ENCODE assay signal across 18 cellular contexts in the genomic region with DNA sequence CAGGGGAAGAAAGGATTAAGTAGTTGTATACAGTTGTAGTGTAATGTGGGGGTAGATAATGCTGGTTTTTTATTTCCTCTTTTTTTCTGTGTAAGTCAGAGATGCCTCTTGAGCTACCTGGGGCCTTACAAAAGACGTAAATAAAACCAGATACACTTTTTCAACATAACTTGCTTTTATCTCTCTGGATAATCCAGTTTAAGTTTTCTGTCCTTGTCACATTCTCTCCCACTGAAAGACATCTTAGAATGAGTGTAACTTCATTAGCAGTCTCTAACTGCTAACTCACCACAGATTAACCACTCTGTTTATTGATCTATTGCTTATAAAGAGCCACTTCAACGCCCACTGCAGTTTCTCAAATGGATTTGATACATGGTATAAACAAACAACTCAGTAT.
DNase-seq lines count a peak whose midpoint lies in the region; TF ChIP-seq lines count a peak whose summit lies in the region.
"Had no signal": no experiment of that assay in that cellular context is flagged by ENCODE, and none has a peak within 500 bp of the region (broad histone marks: within the 10 kb centered on the region; RNA-seq: fewer than 3 reads in every experiment).

No MANE protein-coding gene starts in this region.

- DNase-seq in activated CD4-positive, alpha-beta T cell treated with anti-CD3 and anti-CD28 coated beads, Interleukin-2, amount 10 ng/mL, durations not matched to agents 24 days and 14 days: no peak
- DNase-seq in activated CD4-positive, alpha-beta T cell treated with anti-CD3 and anti-CD28 coated beads for 4 hours: no peak
- no peak for DNase-seq in T-helper 2 cell treated with Interferon-gamma antibody and Interleukin-4, amounts not matched to agents 5 μg/mL and 100 μg/mL, for 36 hours (ENCODE audit: low spot score)
- DNase-seq in endodermal cell (no peak), glomerular visceral epithelial cell (ENCODE audit: extremely low spot score) (no peak)
- DNase-seq in stimulated activated CD4-positive, alpha-beta T cell treated with anti-CD3 and anti-CD28 coated beads, Interleukin-2, amount 100 ng/mL, for 24 hours: no peak
- DNase-seq in NK-92 treated with Interleukin-12 subunit alpha and Interleukin-12 subunit beta, amount 100 ng/mL, for 24 hours (lab: John Stamatoyannopoulos, UW): no peak
- DNase-seq: brain microvascular endothelial cell, C1 segment of cervical spinal cord, DMS79 treated with DMSO at 0.1 percent for 48 hours, head of caudate nucleus, mesenchymal stem cell, NCI-H1105, Right ventricle myocardium superior had no signal

- H3K4me3 ChIP-seq in HUES64 (ENCODE audit: low read length): no peak overlapping the region
- H3K4me3 ChIP-seq in endodermal cell (ENCODE audit: low read length): no peak overlapping the region

- H3K9me3 ChIP-seq in HUES64 (ENCODE audit: insufficient read depth, low read depth, low read length): no peaks in the 10 kb centered on the region
- H3K9me3 ChIP-seq in endodermal cell (ENCODE audit: control insufficient read depth, low read length): no peaks in the 10 kb centered on the region

- H3K4me3 Mint-ChIP-seq in activated CD4-positive, alpha-beta T cell treated with anti-CD3 and anti-CD28 coated beads, Interleukin-2, amount 10 ng/mL, durations not matched to agents 24 days and 14 days: peak overlapping the region; percentile 40
- H3K4me3 Mint-ChIP-seq in T-helper 2 cell treated with Interferon-gamma antibody and Interleukin-4, amounts not matched to agents 5 μg/mL and 100 μg/mL, for 36 hours: peak overlapping the region; percentile 67
- H3K4me3 Mint-ChIP-seq in endodermal cell: no peak overlapping the region
- H3K4me3 Mint-ChIP-seq: dendritic cell treated with granulocyte-macrophage colony-stimulating factor and Interleukin-4, amounts not matched to agents 40 ng/mL and 50 ng/mL, for 4 days; IgD-negative memory B cell; neural crest cell had no signal

- H3K36me3 Mint-ChIP-seq in activated CD4-positive, alpha-beta T cell treated with anti-CD3 and anti-CD28 coated beads, Interleukin-2, amount 10 ng/mL, durations not matched to agents 24 days and 14 days (ENCODE audit: low read depth): peaks cover 18% of the 10 kb centered on the region
- peaks cover 18% of the 10 kb centered on the region for H3K36me3 Mint-ChIP-seq in T-helper 2 cell treated with Interferon-gamma antibody and Interleukin-4, amounts not matched to agents 5 μg/mL and 100 μg/mL, for 36 hours (ENCODE audit: low read depth)
- no peaks in the 10 kb centered on the region for H3K36me3 Mint-ChIP-seq in endodermal cell (ENCODE audit: low read depth)

- H3K27me3 ChIP-seq in HUES64 (ENCODE audit: insufficient read depth, low read length): no peaks in the 10 kb centered on the region
- H3K27me3 ChIP-seq in endodermal cell (ENCODE audit: control insufficient read depth, insufficient read depth, low read length, poor library complexity, severe bottlenecking): no peaks in the 10 kb centered on the region
- H3K27me3 ChIP-seq: brain microvascular endothelial cell had no signal

- peak overlapping the region; percentile 74 for H3K27ac Mint-ChIP-seq in activated CD4-positive, alpha-beta T cell treated with anti-CD3 and anti-CD28 coated beads, Interleukin-2, amount 10 ng/mL, durations not matched to agents 24 days and 14 days
- peak overlapping the region; percentile 91 for H3K27ac Mint-ChIP-seq in T-helper 2 cell treated with Interferon-gamma antibody and Interleukin-4, amounts not matched to agents 5 μg/mL and 100 μg/mL, for 36 hours
- peak overlapping the region; percentile 14 for H3K27ac Mint-ChIP-seq in endodermal cell
- H3K27ac Mint-ChIP-seq: dendritic cell treated with granulocyte-macrophage colony-stimulating factor and Interleukin-4, amounts not matched to agents 40 ng/mL and 50 ng/mL, for 4 days; IgD-negative memory B cell had no signal

- TF ChIP-seq CTCF in endodermal cell (conservative IDR thresholded peaks at IDR 0.05): no peak

- H3K4me1 ChIP-seq in HUES64 (ENCODE audit: insufficient read depth, low read length): peaks cover 40% of the 10 kb centered on the region
- peaks cover 9% of the 10 kb centered on the region for H3K4me1 ChIP-seq in endodermal cell (ENCODE audit: control insufficient read depth, insufficient read depth, low read length)

- H3K36me3 ChIP-seq in HUES64 (ENCODE audit: insufficient read depth, low read length): no peaks in the 10 kb centered on the region
- H3K36me3 ChIP-seq in endodermal cell (ENCODE audit: control insufficient read depth, insufficient read depth, low read length): no peaks in the 10 kb centered on the region
- H3K36me3 ChIP-seq: brain microvascular endothelial cell had no signal

- H3K9ac ChIP-seq in HUES64 (ENCODE audit: low read depth, low read length) (no peak overlapping the region), endodermal cell (ENCODE audit: extremely low read depth, low read length, poor library complexity, severe bottlenecking) (peak overlapping the region; percentile 17)

- H3K27ac ChIP-seq in HUES64 (ENCODE audit: low read depth, low read length) (peak overlapping the region; percentile 38; the same call in 1 of the 2 replicates), endodermal cell (ENCODE audit: low read depth, low read length) (no peak overlapping the region)
- H3K27ac ChIP-seq: brain microvascular endothelial cell had no signal

- intact Hi-C loops in activated CD4-positive, alpha-beta T cell treated with anti-CD3 and anti-CD28 coated beads, Interleukin-2, amount 10 ng/mL, durations not matched to agents 24 days and 14 days (cut with micrococcal nuclease): loop anchor here (5.0 kb wide), 3 partner anchors 110 to 205 kb away; no protein-coding TSS in a partner anchor

- H3K4me1 Mint-ChIP-seq in activated CD4-positive, alpha-beta T cell treated with anti-CD3 and anti-CD28 coated beads, Interleukin-2, amount 10 ng/mL, durations not matched to agents 24 days and 14 days: peaks cover 71% of the 10 kb centered on the region
- H3K4me1 Mint-ChIP-seq in T-helper 2 cell treated with Interferon-gamma antibody and Interleukin-4, amounts not matched to agents 5 μg/mL and 100 μg/mL, for 36 hours (ENCODE audit: low read depth): peaks cover 70% of the 10 kb centered on the region
- peaks cover 30% of the 10 kb centered on the region for H3K4me1 Mint-ChIP-seq in endodermal cell

- H3K27me3 Mint-ChIP-seq in activated CD4-positive, alpha-beta T cell treated with anti-CD3 and anti-CD28 coated beads, Interleukin-2, amount 10 ng/mL, durations not matched to agents 24 days and 14 days: no peaks in the 10 kb centered on the region
- H3K27me3 Mint-ChIP-seq in T-helper 2 cell treated with Interferon-gamma antibody and Interleukin-4, amounts not matched to agents 5 μg/mL and 100 μg/mL, for 36 hours (ENCODE audit: low read depth): no peaks in the 10 kb centered on the region
- H3K27me3 Mint-ChIP-seq in endodermal cell (ENCODE audit: insufficient read depth): no peaks in the 10 kb centered on the region
- H3K27me3 Mint-ChIP-seq: dendritic cell treated with granulocyte-macrophage colony-stimulating factor and Interleukin-4, amounts not matched to agents 40 ng/mL and 50 ng/mL, for 4 days; IgD-negative memory B cell had no signal

- 86% methylated on average over 1 of the region's 2 CpGs for WGBS in HUES64
- WGBS in endodermal cell (ENCODE audit: insufficient coverage in 1 of 2, insufficient read length in 1 of 2), 2 experiments: 67 to 100% methylated on average over 1 to 2 of the region's 2 CpGs

- H3K9me3 Mint-ChIP-seq in activated CD4-positive, alpha-beta T cell treated with anti-CD3 and anti-CD28 coated beads, Interleukin-2, amount 10 ng/mL, durations not matched to agents 24 days and 14 days: peaks cover 5% of the 10 kb centered on the region
- peaks cover 2% of the 10 kb centered on the region for H3K9me3 Mint-ChIP-seq in T-helper 2 cell treated with Interferon-gamma antibody and Interleukin-4, amounts not matched to agents 5 μg/mL and 100 μg/mL, for 36 hours
- peaks cover 2% of the 10 kb centered on the region for H3K9me3 Mint-ChIP-seq in endodermal cell
- H3K9me3 Mint-ChIP-seq: dendritic cell treated with granulocyte-macrophage colony-stimulating factor and Interleukin-4, amounts not matched to agents 40 ng/mL and 50 ng/mL, for 4 days had no signal

Comparison
In these comparisons a context has a peak if more than half of its experiments do, and no peak if none do; other contexts are left out.
1. H3K27ac Mint-ChIP-seq: peak in every context shown above with its lines; median percentile 91 in T-helper 2 cell treated with Interferon-gamma antibody and Interleukin-4, amounts not matched to agents 5 μg/mL and 100 μg/mL, for 36 hours; 74 in activated CD4-positive, alpha-beta T cell treated with anti-CD3 and anti-CD28 coated beads, Interleukin-2, amount 10 ng/mL, durations not matched to agents 24 days and 14 days; 14 in endodermal cell.